Comparison of ENCODE assay signal across 17 cellular contexts in genomic region chr13:109058071-109058470, GRCh38.
"Had no signal": no experiment of that assay in that cellular context is flagged by ENCODE, and none has a peak within 500 bp of the region (broad histone marks: within the 10 kb centered on the region; RNA-seq: fewer than 3 reads in every experiment).

No MANE protein-coding gene starts in this region.

- H3K27ac ChIP-seq: lower lobe of right lung, parathyroid adenoma, right atrium auricular region, sigmoid colon, testis, tibial artery, upper lobe of left lung had no signal

- H3K4me3 ChIP-seq: lower lobe of right lung, right atrium auricular region, sigmoid colon, testis, tibial artery, upper lobe of left lung had no signal

- H3K27me3 ChIP-seq: right atrium auricular region, sigmoid colon, testis, tibial artery, upper lobe of left lung had no signal

- H3K27me3 Mint-ChIP-seq: progenitor cell of endocrine pancreas; stimulated activated memory B cell treated with anti-CD40 and anti-IgM and Interleukin-4, amounts not matched to agents 10 μg/mL and 1 μg/mL and 100 μg/mL, for 72 hours had no signal

- H3K4me1 ChIP-seq: lower lobe of right lung, parathyroid adenoma, right atrium auricular region, sigmoid colon, testis, tibial artery, upper lobe of left lung had no signal

- H3K36me3 ChIP-seq: lower lobe of right lung, right atrium auricular region, sigmoid colon, tibial artery, upper lobe of left lung had no signal

- H3K9me3 Mint-ChIP-seq: stimulated activated memory B cell treated with anti-CD40 and anti-IgM and Interleukin-4, amounts not matched to agents 10 μg/mL and 1 μg/mL and 100 μg/mL, for 72 hours had no signal

- H3K27ac Mint-ChIP-seq: natural killer cell; progenitor cell of endocrine pancreas; stimulated activated memory B cell treated with anti-CD40 and anti-IgM and Interleukin-4, amounts not matched to agents 10 μg/mL and 1 μg/mL and 100 μg/mL, for 72 hours had no signal

- H3K4me1 Mint-ChIP-seq: natural killer cell; stimulated activated memory B cell treated with anti-CD40 and anti-IgM and Interleukin-4, amounts not matched to agents 10 μg/mL and 1 μg/mL and 100 μg/mL, for 72 hours had no signal

- H3K9ac ChIP-seq: parathyroid adenoma had no signal

- H3K9me3 ChIP-seq: lower lobe of right lung, right atrium auricular region, sigmoid colon, testis, tibial artery, upper lobe of left lung had no signal

- H3K79me2 ChIP-seq: parathyroid adenoma had no signal

- DNase-seq: effector memory CD4-positive, alpha-beta T cell; hypothalamus; left ventricle myocardium superior; lower lobe of right lung; natural killer cell; sigmoid colon; stimulated activated CD4-positive, alpha-beta T cell treated with anti-CD3 and anti-CD28 coated beads, Interleukin-2, amount 100 ng/mL, for 24 hours; stimulated activated CD4-positive, alpha-beta T cell treated with anti-CD3 and anti-CD28 coated beads, Interleukin-4, amount 100 ng/mL, for 24 hours; stimulated activated naive CD8-positive, alpha-beta T cell treated with anti-CD3 and anti-CD28 coated beads, Interleukin-15, Interleukin-2, amounts not matched to agents 100 U/mL and 50 U/mL, for 24 hours; substantia nigra; testis; tibial artery; upper lobe of left lung had no signal

- H3K36me3 Mint-ChIP-seq: natural killer cell; stimulated activated memory B cell treated with anti-CD40 and anti-IgM and Interleukin-4, amounts not matched to agents 10 μg/mL and 1 μg/mL and 100 μg/mL, for 72 hours had no signal

- H3K4me3 Mint-ChIP-seq: natural killer cell; stimulated activated memory B cell treated with anti-CD40 and anti-IgM and Interleukin-4, amounts not matched to agents 10 μg/mL and 1 μg/mL and 100 μg/mL, for 72 hours had no signal
